15 cellular contexts compared by ENCODE assay signal in genomic region chr1:20410555-20410954, GRCh38.
A peak's percentile ranks its signal among the peaks of the same experiment; 100 is the strongest.
DNase-seq lines count a peak whose midpoint lies in the region; ATAC-seq, FAIRE-seq and TF ChIP-seq lines count a peak whose summit lies in the region.
"Had no signal": no experiment of that assay in that cellular context is flagged by ENCODE, and none has a peak within 500 bp of the region (broad histone marks: within the 10 kb centered on the region; RNA-seq: fewer than 3 reads in every experiment).

No MANE protein-coding gene starts in this region.

- intact Hi-C loops in adrenal gland (cut with DNase I): no loop called here

- no peak overlapping the region for H3K9ac ChIP-seq in keratinocyte (ENCODE audit: control insufficient read depth, extremely low read depth, insufficient read depth, low read length)
- H3K9ac ChIP-seq: BLaER1 had no signal

- H4K20me1 ChIP-seq in keratinocyte (ENCODE audit: control insufficient read depth, extremely low read depth, insufficient read depth, low read length): no peaks in the 10 kb centered on the region
- H4K20me1 ChIP-seq: BLaER1 had no signal

- H3K4me1 ChIP-seq in HEK293 (ENCODE audit: control insufficient read depth, insufficient read depth, low read length) (no peaks in the 10 kb centered on the region), adrenal gland (replicated peaks in 1 of 2) (no peaks in the 10 kb centered on the region), keratinocyte (ENCODE audit: control insufficient read depth, extremely low read depth, insufficient read depth, low read length) (peaks cover 18% of the 10 kb centered on the region)

- no peaks in the 10 kb centered on the region for H3K9me3 ChIP-seq in HEK293 (ENCODE audit: control insufficient read depth, insufficient read depth, low read depth, low read length)
- no peaks in the 10 kb centered on the region for H3K9me3 ChIP-seq in adrenal gland (replicated peaks in 1 of 3)
- H3K9me3 ChIP-seq in keratinocyte (ENCODE audit: control insufficient read depth, low read depth, low read length): no peaks in the 10 kb centered on the region
- H3K9me3 ChIP-seq: BLaER1, ovary, thoracic aorta had no signal

- DNase-seq in AG10803 (ENCODE audit: low read depth): peak; percentile 25
- peak in 4 of 7 donors; percentile 1 to 41 (median 8) for DNase-seq in adrenal gland
- no peak for DNase-seq in keratinocyte (ENCODE audit: low read depth, low spot score)
- no peak for DNase-seq in ACHN
- DNase-seq: activated CD4-positive, alpha-beta T cell treated with anti-CD3 and anti-CD28 coated beads for 4 hours; DMS153; NCI-H345; ovary; SHP77; stimulated activated CD4-positive, alpha-beta T cell treated with anti-CD3 and anti-CD28 coated beads, Interleukin-4, amount 100 ng/mL, for 24 hours had no signal

- CTCF ChIA-PET in HEK293 (lab: Yijun Ruan, JAX): interaction anchor here (1.1 to 2.6 kb wide), 2 partner anchors 20 to 33 kb away, joined by 4 to 11 read pairs; no protein-coding TSS in a partner anchor

- peak; percentile 13 for FAIRE-seq in keratinocyte (lab: Jason Lieb, UNC)

- no peak for TF ChIP-seq CTCF in AG10803 (conservative IDR thresholded peaks at IDR 0.05; ENCODE audit: low read length)
- no peak for TF ChIP-seq CTCF in HEK293 (tag by site-specific recombination; IDR thresholded peaks at IDR 0.05)
- no peak for TF ChIP-seq CTCF in adrenal gland (IDR thresholded peaks at IDR 0.05)
- TF ChIP-seq CTCF in keratinocyte (optimal IDR thresholded peaks at IDR 0.05 in 1 of 3, IDR thresholded peaks at IDR 0.05 in 1 of 3, conservative IDR thresholded peaks at IDR 0.05 in 1 of 3; ENCODE audit: extremely low read depth in 1 of 3, insufficient read depth in 2 of 3, low read length in 3 of 3): no peak

- no peaks in the 10 kb centered on the region for H3K36me3 ChIP-seq in HEK293 (ENCODE audit: control insufficient read depth in 2 of 2, insufficient read depth in 1 of 2, low read length in 2 of 2)
- H3K36me3 ChIP-seq in adrenal gland (replicated peaks in 1 of 2): no peaks in the 10 kb centered on the region
- H3K36me3 ChIP-seq in keratinocyte (ENCODE audit: control insufficient read depth in 2 of 2, extremely low read depth in 1 of 2, insufficient read depth in 2 of 2, low read length in 2 of 2): no peaks in the 10 kb centered on the region
- H3K36me3 ChIP-seq: BLaER1, ovary, thoracic aorta had no signal

- H3K4me3 ChIP-seq in AG10803 (ENCODE audit: low read length) (no peak overlapping the region), HEK293 (ENCODE audit: low read depth, low read length) (no peak overlapping the region), adrenal gland (no peak overlapping the region), keratinocyte (ENCODE audit: control insufficient read depth in 2 of 3, extremely low read depth in 1 of 3, insufficient read depth in 2 of 3, low read depth in 1 of 3, low read length in 3 of 3) (no peak overlapping the region)
- H3K4me3 ChIP-seq: BLaER1, ovary, thoracic aorta had no signal

- H3K27me3 ChIP-seq in adrenal gland (no peaks in the 10 kb centered on the region), keratinocyte (ENCODE audit: control insufficient read depth, extremely low read depth, insufficient read depth, low read length) (no peaks in the 10 kb centered on the region)
- H3K27me3 ChIP-seq: BLaER1, ovary had no signal

- H3K79me2 ChIP-seq in keratinocyte (ENCODE audit: control insufficient read depth, insufficient read depth, low read length): no peaks in the 10 kb centered on the region

- POLR2A ChIA-PET in HEK293 (lab: Yijun Ruan, JAX): no interaction called here

- in situ Hi-C loops in ACHN (cut with HindIII; ENCODE audit: low pct_ligation_motif_present, low pct_unique_long_range_greater_than_20kb, low sequenced_read_pairs): no loop called here

- no peak for TF ChIP-seq POLR2A in adrenal gland (IDR thresholded peaks at IDR 0.05)

- H2AFZ ChIP-seq in keratinocyte (ENCODE audit: control insufficient read depth, low read length): no peak overlapping the region

- H3K4me2 ChIP-seq in keratinocyte (ENCODE audit: control insufficient read depth, extremely low read depth, insufficient read depth, low read depth, low read length): no peak overlapping the region
- H3K4me2 ChIP-seq: BLaER1 had no signal

- dilution Hi-C loops in keratinocyte (cut with MboI; ENCODE audit: extremely low pct_ligation_motif_present, low sequenced_read_pairs): no loop called here

- no peaks in the 10 kb centered on the region for H3K9me1 ChIP-seq in keratinocyte (ENCODE audit: control insufficient read depth, extremely low read depth, insufficient read depth, low read length)

- no peak for ATAC-seq in HG03571 (IDR thresholded peaks at IDR 0.05; ENCODE audit: unreplicated experiment)
- no peak for ATAC-seq in HG03280 (IDR thresholded peaks at IDR 0.05; ENCODE audit: unreplicated experiment)

- H3K27ac ChIP-seq in HEK293 (ENCODE audit: extremely low read depth, low read depth, low read length) (no peak overlapping the region), adrenal gland (peak overlapping the region in 1 of 5 donors; percentile 41), keratinocyte (ENCODE audit: control insufficient read depth, insufficient read depth, low read length) (no peak overlapping the region)
- H3K27ac ChIP-seq: BLaER1, ovary, thoracic aorta had no signal

TF ChIP-seq in HEK293, 187 proteins besides CTCF, POLR2A, EP300 and RAD21:
- TF ChIP-seq ZNF513 (tag by site-specific recombination; IDR thresholded peaks at IDR 0.05) (no peak), ZNF394 (tag by site-specific recombination; IDR thresholded peaks at IDR 0.05; ENCODE audit: borderline replicate concordance) (no peak), MYNN (tag by site-specific recombination; IDR thresholded peaks at IDR 0.05; ENCODE audit: borderline replicate concordance) (0 out of 2 replicates have a peak, but pooled peaks have one; percentile 63), ZNF174 (tag by site-specific recombination; IDR thresholded peaks at IDR 0.05) (no peak)
- TF ChIP-seq, protein P1, sequence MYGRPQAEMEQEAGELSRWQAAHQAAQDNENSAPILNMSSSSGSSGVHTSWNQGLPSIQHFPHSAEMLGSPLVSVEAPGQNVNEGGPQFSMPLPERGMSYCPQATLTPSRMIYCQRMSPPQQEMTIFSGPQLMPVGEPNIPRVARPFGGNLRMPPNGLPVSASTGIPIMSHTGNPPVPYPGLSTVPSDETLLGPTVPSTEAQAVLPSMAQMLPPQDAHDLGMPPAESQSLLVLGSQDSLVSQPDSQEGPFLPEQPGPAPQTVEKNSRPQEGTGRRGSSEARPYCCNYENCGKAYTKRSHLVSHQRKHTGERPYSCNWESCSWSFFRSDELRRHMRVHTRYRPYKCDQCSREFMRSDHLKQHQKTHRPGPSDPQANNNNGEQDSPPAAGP (tag by site-specific recombination; IDR thresholded peaks at IDR 0.05): no peak

Comparison
In these comparisons a context has a peak if more than half of its experiments do, and no peak if none do; other contexts are left out.
1. DNase-seq: peak in AG10803 (single experiment) and adrenal gland (4 of 7); none in keratinocyte (single experiment) and ACHN (single experiment).